37 cellular contexts compared by ENCODE assay signal in genomic region chr7:91142743-91143142, GRCh38.
DNase-seq lines count a peak whose midpoint lies in the region; ATAC-seq, FAIRE-seq and TF ChIP-seq lines count a peak whose summit lies in the region.
"Had no signal": no experiment of that assay in that cellular context is flagged by ENCODE, and none has a peak within 500 bp of the region (broad histone marks: within the 10 kb centered on the region; RNA-seq: fewer than 3 reads in every experiment).

No MANE protein-coding gene starts in this region.

- no peak overlapping the region for H3K56ac ChIP-seq in H9 (ENCODE audit: insufficient read length, low read depth, low read length)

- H2BK12ac ChIP-seq in H9 (ENCODE audit: insufficient read length, low read depth, low read length), result no peak overlapping the region

- H3K14ac ChIP-seq in H9 (ENCODE audit: insufficient read depth, low read length), result no peak overlapping the region

- H3K4me1 Mint-ChIP-seq in activated B cell treated with CpG ODN at 0.5 μM for 24 hours, result peaks cover 25% of the 10 kb centered on the region
- H3K4me1 Mint-ChIP-seq in H9, result peaks cover 8 to 12% of the 10 kb centered on the region in 2 experiments; a peak in 3 of 4 replicates
- H3K4me1 Mint-ChIP-seq: CD4-positive, alpha-beta memory T cell; CD4-positive, CD25-positive, alpha-beta regulatory T cell; CD8-positive, alpha-beta memory T cell had no signal

- POLR2A ChIA-PET in PC-3 (lab: Charles Lee; ENCODE audit: unreplicated experiment), result interaction anchor here (0.5 kb wide), 1 partner anchor 1103 kb away, joined by 4 read pairs; the partner anchor contains the start of genes ANKIB1 and KRIT1
- POLR2A ChIA-PET in activated B cell treated with CpG ODN at 0.5 μM for 24 hours (lab: Charles Lee), result no interaction called here

- H2BK120ac ChIP-seq in H9 (ENCODE audit: low read depth, low read length, poor library complexity, severe bottlenecking), result no peak overlapping the region

- no peaks in the 10 kb centered on the region for H3K9me2 ChIP-seq in PC-3 (replicated peaks; ENCODE audit: low read length)

- no peak for TF ChIP-seq CTCF in PC-3 (conservative IDR thresholded peaks at IDR 0.05; ENCODE audit: low read depth, low read length)
- TF ChIP-seq CTCF in activated B cell treated with CpG ODN at 0.5 μM for 24 hours (IDR thresholded peaks at IDR 0.05), result no peak
- TF ChIP-seq CTCF in H9 (conservative IDR thresholded peaks at IDR 0.05), result no peak

- H3K4me3 ChIP-seq in PC-3 (ENCODE audit: low read length), result no peak overlapping the region
- H3K4me3 ChIP-seq: A549; BLaER1; BLaER1 treated with 17β-estradiol and CSF1 and Interleukin-3, amounts not matched to agents 10 nM and 100 nM had no signal

- H3K27ac ChIP-seq in PC-3 (ENCODE audit: low read length), result 0 out of 2 replicates have a peak overlapping the region, but pooled peaks have one; percentile 30
- H3K27ac ChIP-seq in H9 (ENCODE audit: insufficient read length, low read depth, low read length), result no peak overlapping the region
- H3K27ac ChIP-seq: 22Rv1; A549; BLaER1; BLaER1 treated with 17β-estradiol and CSF1 and Interleukin-3, amounts not matched to agents 10 nM and 100 nM; C4-2B had no signal

- H3K27ac Mint-ChIP-seq in activated B cell treated with CpG ODN at 0.5 μM for 24 hours (peak overlapping the region; percentile 14), H9 (no peak overlapping the region)
- H3K27ac Mint-ChIP-seq: B cell; CD14-positive monocyte; CD4-positive, alpha-beta memory T cell; CD4-positive, alpha-beta T cell; CD4-positive, CD25-positive, alpha-beta regulatory T cell; CD8-positive, alpha-beta memory T cell; CD8-positive, alpha-beta T cell had no signal

- no peak overlapping the region for H3T11ph ChIP-seq in H9 (ENCODE audit: low read length)

- ATAC-seq in PC-3 (peak; percentile 92), activated B cell treated with CpG ODN at 0.5 μM for 24 hours (ENCODE audit: low read depth) (no peak)
- ATAC-seq: A549; CD8-positive, alpha-beta T cell had no signal

- no peak overlapping the region for H2BK15ac ChIP-seq in H9 (ENCODE audit: low read depth, low read length)

- no peak overlapping the region for H3K18ac ChIP-seq in H9 (ENCODE audit: insufficient read length, low read depth, low read length)

- intact Hi-C loops in PC-3 (cut with micrococcal nuclease), result no loop called here
- intact Hi-C loops in activated B cell treated with CpG ODN at 0.5 μM for 24 hours (cut with micrococcal nuclease), result loop anchor here (10.0 kb wide), 1 partner anchor 52 kb away; no protein-coding TSS in a partner anchor

- H3K27me3 Mint-ChIP-seq in activated B cell treated with CpG ODN at 0.5 μM for 24 hours (no peaks in the 10 kb centered on the region), H9 (ENCODE audit: low read depth) (no peaks in the 10 kb centered on the region)
- H3K27me3 Mint-ChIP-seq: B cell; CD4-positive, alpha-beta memory T cell; CD4-positive, alpha-beta T cell; CD4-positive, CD25-positive, alpha-beta regulatory T cell had no signal

- DNase-seq in EH (ENCODE audit: low read depth) (peak; percentile 7), GM19239 (ENCODE audit: insufficient read length, low spot score) (no peak), PC-3 (peak; percentile 60), activated B cell treated with CpG ODN at 0.5 μM for 24 hours (no peak), cerebellar nuclear complex (lab: John Stamatoyannopoulos, UW) (no peak), pons (ENCODE audit: low spot score) (no peak), H9 (no peak)
- DNase-seq in stimulated activated CD4-positive, alpha-beta T cell treated with anti-CD3 and anti-CD28 coated beads, Interleukin-12 subunit alpha, Interleukin-12 subunit beta, amount 100 ng/mL, for 4 hours, result no peak
- DNase-seq: 8988T; ACHN; AML-193; BE2C; C1 segment of cervical spinal cord; Caco-2; Calu3; CD4-positive, alpha-beta memory T cell; CD4-positive, alpha-beta T cell; CD4-positive, CD25-positive, alpha-beta regulatory T cell; CD8-positive, alpha-beta memory T cell; CD8-positive, alpha-beta T cell; COR-L47; DMS 273 treated with DMSO at 0.1 percent for 48 hours; DMS153; DMS53; DMS79; DMS79 treated with DMSO at 0.1 percent for 48 hours; DND-41; EL had no signal

- H3K36me3 Mint-ChIP-seq in activated B cell treated with CpG ODN at 0.5 μM for 24 hours (ENCODE audit: low read depth) (peaks cover 32% of the 10 kb centered on the region), H9 (ENCODE audit: insufficient read depth in 1 of 3, low read depth in 3 of 3) (no peaks in the 10 kb centered on the region)
- H3K36me3 Mint-ChIP-seq: CD4-positive, alpha-beta memory T cell; CD4-positive, CD25-positive, alpha-beta regulatory T cell; CD8-positive, alpha-beta memory T cell; CD8-positive, alpha-beta T cell had no signal

- H2BK5ac ChIP-seq in H9 (ENCODE audit: insufficient read length, low read length), result no peak overlapping the region

- no peak overlapping the region for H2AK5ac ChIP-seq in H9 (ENCODE audit: insufficient read length, low read length)

- H3K4me3 Mint-ChIP-seq in activated B cell treated with CpG ODN at 0.5 μM for 24 hours (no peak overlapping the region), H9 (no peak overlapping the region)
- H3K4me3 Mint-ChIP-seq: B cell; CD14-positive monocyte; CD4-positive, alpha-beta memory T cell; CD4-positive, alpha-beta T cell; CD4-positive, CD25-positive, alpha-beta regulatory T cell; CD8-positive, alpha-beta memory T cell; CD8-positive, alpha-beta T cell had no signal

- H4K5ac ChIP-seq in H9 (ENCODE audit: insufficient read length, low read depth, low read length), result no peak overlapping the region

- H3K9me3 Mint-ChIP-seq in activated B cell treated with CpG ODN at 0.5 μM for 24 hours (no peaks in the 10 kb centered on the region), H9 (no peaks in the 10 kb centered on the region)
- H3K9me3 Mint-ChIP-seq: CD4-positive, alpha-beta T cell; CD8-positive, alpha-beta T cell had no signal

- no peaks in the 10 kb centered on the region for H3K36me3 ChIP-seq in PC-3 (ENCODE audit: low read depth, low read length)
- H3K36me3 ChIP-seq: BE2C, BLaER1 had no signal

- H3K9ac ChIP-seq in PC-3 (ENCODE audit: low read length) (no peak overlapping the region), H9 (ENCODE audit: extremely low read depth, insufficient read length, low read length) (no peak overlapping the region)
- H3K9ac ChIP-seq: BLaER1; BLaER1 treated with 17β-estradiol and CSF1 and Interleukin-3, amounts not matched to agents 10 nM and 100 nM had no signal

- H3K79me2 ChIP-seq in PC-3 (ENCODE audit: low read length) (no peaks in the 10 kb centered on the region), H9 (ENCODE audit: insufficient read depth, low read length) (no peaks in the 10 kb centered on the region)

- H2AFZ ChIP-seq in PC-3 (ENCODE audit: low read length) (no peak overlapping the region), H9 (ENCODE audit: low read length) (no peak overlapping the region)

- peaks cover 5% of the 10 kb centered on the region for H3F3A ChIP-seq in PC-3 (ENCODE audit: low read length, unreplicated experiment)

- no peak overlapping the region for H4K91ac ChIP-seq in H9 (ENCODE audit: insufficient read length, low read depth, low read length)

- no peaks in the 10 kb centered on the region for H3K23me2 ChIP-seq in H9 (ENCODE audit: insufficient read length, low read depth, low read length, poor library complexity, severe bottlenecking)

- CTCF ChIA-PET in PC-3 (lab: Charles Lee) (no interaction called here), activated B cell treated with CpG ODN at 0.5 μM for 24 hours (lab: Charles Lee) (no interaction called here)

- no peak overlapping the region for H4K8ac ChIP-seq in H9 (replicated peaks; ENCODE audit: insufficient read length, low read depth, low read length)

- H3K4me1 ChIP-seq in PC-3 (ENCODE audit: insufficient read depth, low read length) (peaks cover 11% of the 10 kb centered on the region), H9 (ENCODE audit: insufficient read depth, low read length) (peaks cover 4% of the 10 kb centered on the region; the same call in 1 of the 2 replicates)
- H3K4me1 ChIP-seq: A549, BE2C, Caco-2 had no signal

- no TSS peak for BruUV-seq in PC-3 (replicated peaks; lab: Mats Ljungman, UMichigan)

- no peak overlapping the region for H2BK20ac ChIP-seq in H9 (ENCODE audit: low read depth, low read length, poor library complexity, severe bottlenecking)

- no peak overlapping the region for H3K4ac ChIP-seq in H9 (ENCODE audit: low read depth, low read length)

- no peaks in the 10 kb centered on the region for H3K79me1 ChIP-seq in H9 (ENCODE audit: insufficient read depth, low read depth, low read length, poor library complexity, severe bottlenecking)

- peaks cover 6% of the 10 kb centered on the region; the same call in 1 of the 2 replicates for H4K20me1 ChIP-seq in PC-3 (ENCODE audit: low read length)
- no peaks in the 10 kb centered on the region for H4K20me1 ChIP-seq in H9 (ENCODE audit: control insufficient read depth, insufficient read depth, insufficient read length)
- H4K20me1 ChIP-seq: BLaER1; BLaER1 treated with 17β-estradiol and CSF1 and Interleukin-3, amounts not matched to agents 10 nM and 100 nM had no signal

- no CpG with 5 or more reads among the region's 1 CpG for WGBS in H9 (ENCODE audit: extremely low coverage, insufficient read length, low lambda C conversion rate)

- no peak overlapping the region for H3K23ac ChIP-seq in H9 (ENCODE audit: insufficient read length, low read depth, low read length)

- FAIRE-seq in GM19239 (lab: Jason Lieb, UNC), result peak; percentile 66
- FAIRE-seq: A204.1, A549, D721Med had no signal

- H3K9me3 ChIP-seq in PC-3 (ENCODE audit: low read length), result no peaks in the 10 kb centered on the region
- H3K9me3 ChIP-seq in H9 (ENCODE audit: control insufficient read depth, low read depth, low read length), result no peaks in the 10 kb centered on the region
- H3K9me3 ChIP-seq: A549, BE2C, Caco-2 had no signal

- H3K4me2 ChIP-seq in PC-3 (ENCODE audit: low read length) (no peak overlapping the region), H9 (ENCODE audit: insufficient read depth, insufficient read length, low read length) (no peak overlapping the region)
- H3K4me2 ChIP-seq: A549; BLaER1; BLaER1 treated with 17β-estradiol and CSF1 and Interleukin-3, amounts not matched to agents 10 nM and 100 nM had no signal

- no peaks in the 10 kb centered on the region for H3K27me3 ChIP-seq in PC-3 (ENCODE audit: low read length)
- no peaks in the 10 kb centered on the region for H3K27me3 ChIP-seq in H9 (ENCODE audit: insufficient read depth, low read length)
- H3K27me3 ChIP-seq: BE2C; BLaER1; BLaER1 treated with 17β-estradiol and CSF1 and Interleukin-3, amounts not matched to agents 10 nM and 100 nM had no signal

Comparison
In these comparisons a context has a peak if more than half of its experiments do, and no peak if none do; other contexts are left out.
1. DNase-seq: peak in EH (single experiment) and PC-3 (single experiment); none in GM19239 (single experiment), activated B cell treated with CpG ODN at 0.5 μM for 24 hours (single experiment), cerebellar nuclear complex (0 of 2), pons (single experiment), H9 (single experiment) and stimulated activated CD4-positive, alpha-beta T cell treated with anti-CD3 and anti-CD28 coated beads, Interleukin-12 subunit alpha, Interleukin-12 subunit beta, amount 100 ng/mL, for 4 hours (single experiment).